34 cellular contexts compared by ENCODE assay signal in the genomic region with DNA sequence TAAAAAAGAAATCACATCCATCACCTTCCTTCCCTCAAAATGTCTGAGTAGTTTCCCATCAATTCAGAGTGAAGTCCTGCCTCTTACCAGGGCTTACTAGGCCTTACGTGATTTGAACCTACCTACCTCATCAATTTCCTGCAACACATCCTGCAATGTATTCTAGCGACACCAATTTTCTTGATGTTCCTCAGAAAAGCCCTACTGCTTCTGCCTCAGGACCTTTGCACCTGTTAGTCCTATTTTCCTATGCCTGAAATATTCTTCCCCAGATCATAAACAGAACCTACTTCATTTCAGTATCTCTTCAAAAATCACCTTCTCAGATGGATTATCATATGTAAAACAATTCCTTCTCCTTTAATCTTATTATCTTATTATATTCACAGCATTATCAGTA. TPM values are rescaled to one million over a fixed set of nuclear protein-coding genes. Genes with fewer than 3 reads are reported as not detected.
"Had no signal": no experiment of that assay in that cellular context is flagged by ENCODE, and none has a peak within 500 bp of the region (broad histone marks: within the 10 kb centered on the region; RNA-seq: fewer than 3 reads in every experiment).

No MANE protein-coding gene starts in this region.

- ATAC-seq: heart right ventricle; left cardiac atrium; left lung; mucosa of descending colon; natural killer cell treated with Interleukin-12 subunit alpha and Interleukin-12 subunit beta and Interleukin-15 and Interleukin-18, amount 100 ng/mL, for 72 hours; sciatic nerve had no signal

- H3K4me1 ChIP-seq: colonic mucosa, neural progenitor cell, parathyroid adenoma had no signal

- DNase-seq: colonic mucosa; dermis blood vessel endothelial cell; effector memory CD4-positive, alpha-beta T cell; erythroblast; esophagus squamous epithelium; foreskin melanocyte; glutamatergic neuron; heart right ventricle; hippocampal formation; left cardiac atrium; left lung; mesenchymal stem cell; mucosa of descending colon; naive B cell; stimulated activated CD4-positive, alpha-beta T cell treated with anti-CD3 and anti-CD28 coated beads, Interleukin-12 subunit alpha, Interleukin-12 subunit beta, amount 100 ng/mL, for 4 hours; stimulated activated CD4-positive, alpha-beta T cell treated with anti-CD3 and anti-CD28 coated beads, Interleukin-1b, Interleukin-23, amount 100 ng/mL, for 48 hours; stimulated activated CD4-positive, alpha-beta T cell treated with anti-CD3 and anti-CD28 coated beads, Interleukin-4, amount 100 ng/mL, for 1 hour; stimulated activated CD8-positive, alpha-beta memory T cell treated with anti-CD3 and anti-CD28 coated beads, Interleukin-4, amount 100 ng/mL, for 48 hours; stimulated activated naive CD4-positive, alpha-beta T cell treated with Interleukin-2 at 50 U/mL for 16 hours; stomach; thyroid gland had no signal

- H3K9me3 ChIP-seq: colonic mucosa, esophagus squamous epithelium, heart right ventricle, left lung, mucosa of descending colon, stomach, thyroid gland had no signal

- H3K27me3 Mint-ChIP-seq: naive B cell; natural killer cell treated with Interleukin-12 subunit alpha and Interleukin-12 subunit beta and Interleukin-15 and Interleukin-18, amount 100 ng/mL, for 72 hours; progenitor cell of endocrine pancreas; type B pancreatic cell had no signal

- H3K4me3 ChIP-seq: colonic mucosa, esophagus squamous epithelium, heart right ventricle, left lung, mucosa of descending colon, neural progenitor cell, smooth muscle cell, stomach, thyroid gland had no signal

- H2AFZ ChIP-seq: neural progenitor cell, parathyroid adenoma had no signal

- H3K4me3 Mint-ChIP-seq: mesothelial cell of epicardium; naive B cell; natural killer cell treated with Interleukin-12 subunit alpha and Interleukin-12 subunit beta and Interleukin-15 and Interleukin-18, amount 100 ng/mL, for 72 hours; neural progenitor cell; type B pancreatic cell had no signal

- H3K4me1 Mint-ChIP-seq: naive B cell had no signal

- H3K9ac ChIP-seq: neural progenitor cell, parathyroid adenoma had no signal

- H3K4me2 ChIP-seq: neural progenitor cell, smooth muscle cell had no signal

- H3K9me3 Mint-ChIP-seq: mesothelial cell of epicardium; naive B cell; natural killer cell treated with Interleukin-12 subunit alpha and Interleukin-12 subunit beta and Interleukin-15 and Interleukin-18, amount 100 ng/mL, for 72 hours; neural progenitor cell; type B pancreatic cell had no signal

- H3K79me2 ChIP-seq: parathyroid adenoma had no signal

- H3K27ac ChIP-seq: colonic mucosa, heart right ventricle, left lung, neural progenitor cell, parathyroid adenoma, stomach, thyroid gland had no signal

- H3K27me3 ChIP-seq: colonic mucosa, esophagus squamous epithelium, heart right ventricle, left lung, neural progenitor cell, stomach, thyroid gland had no signal

- H3K27ac Mint-ChIP-seq: mesothelial cell of epicardium; natural killer cell treated with Interleukin-12 subunit alpha and Interleukin-12 subunit beta and Interleukin-15 and Interleukin-18, amount 100 ng/mL, for 72 hours; neural progenitor cell; progenitor cell of endocrine pancreas; type B pancreatic cell had no signal

RNA-seq across cellular contexts. Expression of a gene that starts 52.8 kb away (rescaled TPM):
- total RNA-seq: colonic mucosa; dermis blood vessel endothelial cell; esophagus squamous epithelium; heart right ventricle; kidney epithelial cell; left cardiac atrium; lower leg skin; lung microvascular endothelial cell; mucosa of descending colon; natural killer cell treated with Interleukin-12 subunit alpha and Interleukin-12 subunit beta and Interleukin-15 and Interleukin-18, amount 100 ng/mL, for 72 hours; osteoblast; progenitor cell of endocrine pancreas; sciatic nerve; smooth muscle cell; stomach; subcutaneous adipose tissue; thyroid gland had no signal
- polyA plus RNA-seq: heart right ventricle, smooth muscle cell, stomach had no signal

RNA-seq across cellular contexts. Expression of a gene that starts 59.7 kb away (rescaled TPM):
- total RNA-seq: dermis blood vessel endothelial cell, osteoblast, sciatic nerve, smooth muscle cell, subcutaneous adipose tissue had no signal
